ENCODE assay signal across 2 cellular contexts in genomic region chr21:43771199-43771675, GRCh38.
A peak's percentile ranks its signal among the peaks of the same experiment; 100 is the strongest.
TF ChIP-seq lines count a peak whose summit lies in the region.

No MANE protein-coding gene starts in this region.

TF ChIP-seq in HEK293, 187 proteins besides CTCF, POLR2A, EP300 and RAD21 (continues in another document):
- no peak for TF ChIP-seq ZNF221 (tag by site-specific recombination; IDR thresholded peaks at IDR 0.05; ENCODE audit: borderline replicate concordance)
- TF ChIP-seq ZNF155 (tag by site-specific recombination; IDR thresholded peaks at IDR 0.05), result no peak
- no peak for TF ChIP-seq GLI4 (tag by site-specific recombination; IDR thresholded peaks at IDR 0.05)
- TF ChIP-seq ZSCAN30 (tag by site-specific recombination; IDR thresholded peaks at IDR 0.05), result no peak
- TF ChIP-seq ZNF362 (tag by site-specific recombination; IDR thresholded peaks at IDR 0.05), result no peak
- no peak for TF ChIP-seq ZNF580 (tag by site-specific recombination; IDR thresholded peaks at IDR 0.05)
- TF ChIP-seq SP7 (tag by site-specific recombination; IDR thresholded peaks at IDR 0.05), result peak; percentile 90
- TF ChIP-seq REPIN1 (tag by site-specific recombination; IDR thresholded peaks at IDR 0.05; ENCODE audit: low read depth), result no peak
- no peak for TF ChIP-seq ZNF623 (tag by site-specific recombination; IDR thresholded peaks at IDR 0.05)
- TF ChIP-seq ZNF530 (tag by site-specific recombination; IDR thresholded peaks at IDR 0.05; ENCODE audit: low read depth), result no peak
- peak; percentile 40; the same call in 1 of the 2 replicates for TF ChIP-seq ZNF639 (tag by site-specific recombination; IDR thresholded peaks at IDR 0.05)
- no peak for TF ChIP-seq ZNF350 (tag by site-specific recombination; IDR thresholded peaks at IDR 0.05)
- TF ChIP-seq ZNF555 (tag by site-specific recombination; conservative IDR thresholded peaks at IDR 0.05), result no peak
- peak; percentile 89 for TF ChIP-seq PATZ1 (tag by site-specific recombination; IDR thresholded peaks at IDR 0.05)
- TF ChIP-seq ZNF140 (tag by site-specific recombination; IDR thresholded peaks at IDR 0.05), result no peak
- peak; percentile 35; the same call in 1 of the 2 replicates for TF ChIP-seq ZBTB20 (tag by site-specific recombination; IDR thresholded peaks at IDR 0.05)
- TF ChIP-seq ZNF621 (tag by site-specific recombination; IDR thresholded peaks at IDR 0.05), result no peak
- no peak for TF ChIP-seq INSM2 (tag by site-specific recombination; IDR thresholded peaks at IDR 0.05)
- TF ChIP-seq ZBTB17 (tag by site-specific recombination; IDR thresholded peaks at IDR 0.05), result 0 out of 2 replicates have a peak, but pooled peaks have one; percentile 32
- TF ChIP-seq GLI2 (tag by site-specific recombination; IDR thresholded peaks at IDR 0.05; ENCODE audit: borderline replicate concordance, low read depth), result no peak
- no peak for TF ChIP-seq ZNF585B (tag by site-specific recombination; IDR thresholded peaks at IDR 0.05)
- no peak for TF ChIP-seq KLF1 (tag by site-specific recombination; IDR thresholded peaks at IDR 0.05)
- TF ChIP-seq ZNF76 (tag by site-specific recombination; IDR thresholded peaks at IDR 0.05; ENCODE audit: borderline replicate concordance, low read depth), result peak; percentile 36; the same call in 1 of the 2 replicates

TF ChIP-seq in K562, 482 proteins besides CTCF, POLR2A, EP300 and RAD21:
- TF ChIP-seq CHD7 (IDR thresholded peaks at IDR 0.05; ENCODE audit: low read depth, low read length) (no peak), CBFB (CRISPR knock-in tag; IDR thresholded peaks at IDR 0.05) (no peak), CXXC5 (CRISPR knock-in tag; IDR thresholded peaks at IDR 0.05) (no peak), SMARCA5 (IDR thresholded peaks at IDR 0.05) (no peak), ZBTB33 (CRISPR knock-in tag; IDR thresholded peaks at IDR 0.05) (peak; percentile 65), ZNF395 (CRISPR knock-in tag; IDR thresholded peaks at IDR 0.05) (no peak), POLR2G (IDR thresholded peaks at IDR 0.05; ENCODE audit: low read depth, low read length) (peak; percentile 44; the same call in 1 of the 2 replicates), CEBPG (CRISPR knock-in tag; IDR thresholded peaks at IDR 0.05) (no peak), CEBPG (tag; conservative IDR thresholded peaks at IDR 0.05 in 1 of 2, IDR thresholded peaks at IDR 0.05 in 1 of 2) (no peak), ZNF75A (CRISPR knock-in tag; IDR thresholded peaks at IDR 0.05) (no peak), HES1 (IDR thresholded peaks at IDR 0.05; ENCODE audit: low read depth) (no peak), ZSCAN32 (CRISPR knock-in tag; IDR thresholded peaks at IDR 0.05) (no peak), SLC30A9 (CRISPR knock-in tag; IDR thresholded peaks at IDR 0.05) (no peak), PCBP1 (IDR thresholded peaks at IDR 0.05; ENCODE audit: low read depth, low read length, poor library complexity, severe bottlenecking) (no peak), FOXK2 (conservative IDR thresholded peaks at IDR 0.05 in 1 of 2, IDR thresholded peaks at IDR 0.05 in 1 of 2; ENCODE audit: low read depth in 2 of 2) (no peak), MAX (CRISPR knock-in tag; IDR thresholded peaks at IDR 0.05) (no peak), SUPT5H (IDR thresholded peaks at IDR 0.05) (no peak)
